25 cellular contexts compared by ENCODE assay signal in the genomic region with DNA sequence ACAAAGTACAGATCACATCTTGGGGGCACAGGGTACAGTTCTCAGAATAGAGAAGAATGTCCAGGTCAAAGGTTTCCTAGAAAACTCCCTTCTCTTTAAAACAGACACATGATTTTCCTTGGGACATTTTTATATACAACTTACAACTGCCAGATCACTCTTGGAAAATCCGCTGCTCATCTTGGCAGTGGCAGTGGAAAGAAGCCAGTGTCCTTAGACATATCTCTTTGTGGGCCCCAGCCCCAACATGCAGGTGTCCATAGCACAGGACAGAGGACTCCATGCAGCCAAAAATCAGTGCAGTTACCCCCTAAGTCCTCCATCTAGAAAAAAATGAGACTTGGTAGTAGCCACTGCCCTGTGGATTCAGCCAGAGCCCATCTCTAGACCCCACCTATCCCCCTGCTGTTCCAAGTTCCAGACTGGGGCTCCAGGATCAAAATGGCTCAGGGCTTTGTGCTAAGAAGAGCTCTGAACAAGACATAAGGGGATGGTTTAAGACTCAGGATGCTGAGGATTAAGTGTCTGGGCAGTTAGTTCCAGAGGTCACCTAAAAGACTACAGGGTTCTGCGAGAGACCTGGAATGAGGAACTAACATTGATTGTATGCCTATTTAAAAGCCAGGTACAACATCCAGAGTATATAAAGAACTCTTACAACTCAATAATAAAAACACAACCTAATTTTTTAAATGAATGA. TPM values are rescaled to one million over a fixed set of nuclear protein-coding genes. Genes with fewer than 3 reads are reported as not detected.
DNase-seq lines count a peak whose midpoint lies in the region; ATAC-seq and TF ChIP-seq lines count a peak whose summit lies in the region.
"Had no signal": no experiment of that assay in that cellular context is flagged by ENCODE, and none has a peak within 500 bp of the region (broad histone marks: within the 10 kb centered on the region; RNA-seq: fewer than 3 reads in every experiment).

No MANE protein-coding gene starts in this region.

- H3K4me1 Mint-ChIP-seq in natural killer cell: peaks cover 77 to 83% of the 10 kb centered on the region in 2 donors
- H3K4me1 Mint-ChIP-seq in natural killer cell treated with Interleukin-12 subunit alpha and Interleukin-12 subunit beta and Interleukin-15 and Interleukin-18, amount 100 ng/mL, for 72 hours (ENCODE audit: low read depth in 2 of 2): peaks cover 67 to 80% of the 10 kb centered on the region in 2 donors
- H3K4me1 Mint-ChIP-seq in HFFc6 (ENCODE audit: low read depth): peaks cover 67% of the 10 kb centered on the region

- H3K79me2 ChIP-seq in osteoblast (ENCODE audit: insufficient read depth, low read length): peaks cover 100% of the 10 kb centered on the region

- H3K4me1 ChIP-seq in osteoblast (ENCODE audit: insufficient read depth, low read length): peaks cover 71% of the 10 kb centered on the region

- H3K4me3 Mint-ChIP-seq in natural killer cell (no peak overlapping the region), HFFc6 (no peak overlapping the region)
- H3K4me3 Mint-ChIP-seq in natural killer cell treated with Interleukin-12 subunit alpha and Interleukin-12 subunit beta and Interleukin-15 and Interleukin-18, amount 100 ng/mL, for 72 hours: no peak overlapping the region
- H3K4me3 Mint-ChIP-seq: activated CD4-positive, alpha-beta memory T cell treated with anti-CD3 and anti-CD28 coated beads for 36 hours; naive B cell; stimulated activated naive B cell treated with anti-CD40 and anti-IgM and Interleukin-4, amounts not matched to agents 10 μg/mL and 1 μg/mL and 100 μg/mL, for 72 hours had no signal

- peak overlapping the region in 58 of 59 donors; percentile 19 to 99 (median 94) for H3K27ac ChIP-seq in dorsolateral prefrontal cortex
- H3K27ac ChIP-seq in osteoblast (ENCODE audit: low read depth, low read length): peak overlapping the region; percentile 68
- H3K27ac ChIP-seq: C4-2B, ovary, testis had no signal

- intact Hi-C loops in natural killer cell (cut with micrococcal nuclease) (no loop called here), dorsolateral prefrontal cortex (cut with DNase I) (loop anchor here in 1 of 2 donors (5.0 kb wide), 1 partner anchor 34 kb away; a partner anchor contains a TSS)

- H3K4me2 ChIP-seq in osteoblast (ENCODE audit: insufficient read depth, low read length): no peak overlapping the region

- H3K36me3 Mint-ChIP-seq in natural killer cell: no peaks in the 10 kb centered on the region
- peaks cover 1% of the 10 kb centered on the region for H3K36me3 Mint-ChIP-seq in natural killer cell treated with Interleukin-12 subunit alpha and Interleukin-12 subunit beta and Interleukin-15 and Interleukin-18, amount 100 ng/mL, for 72 hours
- H3K36me3 Mint-ChIP-seq in HFFc6 (ENCODE audit: low read depth): peaks cover 9% of the 10 kb centered on the region; the same call in 1 of the 2 replicates
- H3K36me3 Mint-ChIP-seq: activated CD4-positive, alpha-beta memory T cell treated with anti-CD3 and anti-CD28 coated beads for 36 hours; naive B cell had no signal

- peak overlapping the region; percentile 59 to 72 for H3K27ac Mint-ChIP-seq in natural killer cell
- peak overlapping the region in 1 of 2 donors; percentile 43 for H3K27ac Mint-ChIP-seq in natural killer cell treated with Interleukin-12 subunit alpha and Interleukin-12 subunit beta and Interleukin-15 and Interleukin-18, amount 100 ng/mL, for 72 hours
- H3K27ac Mint-ChIP-seq in HFFc6: no peak overlapping the region
- H3K27ac Mint-ChIP-seq: activated CD4-positive, alpha-beta memory T cell treated with anti-CD3 and anti-CD28 coated beads for 36 hours; stimulated activated naive B cell treated with anti-CD40 and anti-IgM and Interleukin-4, amounts not matched to agents 10 μg/mL and 1 μg/mL and 100 μg/mL, for 72 hours had no signal

- H3K27me3 ChIP-seq in dorsolateral prefrontal cortex (no peaks in the 10 kb centered on the region), osteoblast (ENCODE audit: insufficient read depth, low read length) (no peaks in the 10 kb centered on the region)
- H3K27me3 ChIP-seq: ovary, testis had no signal

- TF ChIP-seq CTCF in natural killer cell (IDR thresholded peaks at IDR 0.05) (no peak), dorsolateral prefrontal cortex (IDR thresholded peaks at IDR 0.05 in 54 of 56, conservative IDR thresholded peaks at IDR 0.05 in 2 of 56; ENCODE audit: low read depth in 1 of 56, partially characterized antibody in 56 of 56) (no peak), osteoblast (IDR thresholded peaks at IDR 0.05; ENCODE audit: extremely low read depth, low read depth, low read length) (no peak), HFFc6 (IDR thresholded peaks at IDR 0.05) (no peak)

- no peak for DNase-seq in natural killer cell
- no peak for DNase-seq in natural killer cell treated with Interleukin-12 subunit alpha and Interleukin-12 subunit beta and Interleukin-15 and Interleukin-18, amount 100 ng/mL, for 72 hours (ENCODE audit: low spot score)
- no peak for DNase-seq in dorsolateral prefrontal cortex
- DNase-seq in osteoblast (ENCODE audit: insufficient read length, low spot score, missing footprints): no peak
- DNase-seq in stimulated activated naive CD4-positive, alpha-beta T cell treated with Interleukin-2 at 50 U/mL for 16 hours (lab: John Stamatoyannopoulos, UW): no peak
- DNase-seq in HFFc6: no peak
- DNase-seq: activated CD4-positive, alpha-beta memory T cell treated with anti-CD3 and anti-CD28 coated beads for 36 hours; activated CD4-positive, CD25-positive, alpha-beta regulatory T cell treated with anti-CD3 and anti-CD28 coated beads, Interleukin-2, amount 50 U/mL, for 72 hours; activated effector memory CD4-positive, alpha-beta T cell treated with Interleukin-2 at 50 U/mL for 16 hours; activated T-cell treated with anti-CD3 and anti-CD28 coated beads for 4 hours; Calu3; DND-41; effector CD8-positive, alpha-beta T cell; naive B cell; NCI-H1417 treated with DMSO at 0.1 percent for 48 hours; NCI-H2081; NCI-H345; ovary; RPMI8226; stimulated activated CD4-positive, alpha-beta T cell treated with anti-CD3 and anti-CD28 coated beads, Interleukin-4, amount 100 ng/mL, for 4 hours; stimulated activated naive B cell treated with anti-CD40 and anti-IgM and Interleukin-4, amounts not matched to agents 10 μg/mL and 1 μg/mL and 100 μg/mL, for 72 hours; T-helper 1 cell; testis had no signal

- H3K27me3 Mint-ChIP-seq in natural killer cell (ENCODE audit: low read depth in 2 of 2): no peaks in the 10 kb centered on the region
- H3K27me3 Mint-ChIP-seq in natural killer cell treated with Interleukin-12 subunit alpha and Interleukin-12 subunit beta and Interleukin-15 and Interleukin-18, amount 100 ng/mL, for 72 hours: no peaks in the 10 kb centered on the region
- peaks cover 4% of the 10 kb centered on the region for H3K27me3 Mint-ChIP-seq in HFFc6 (ENCODE audit: insufficient read depth)
- H3K27me3 Mint-ChIP-seq: activated CD4-positive, alpha-beta memory T cell treated with anti-CD3 and anti-CD28 coated beads for 36 hours; naive B cell; stimulated activated naive B cell treated with anti-CD40 and anti-IgM and Interleukin-4, amounts not matched to agents 10 μg/mL and 1 μg/mL and 100 μg/mL, for 72 hours had no signal

- H3K9me3 ChIP-seq in osteoblast (ENCODE audit: low read depth, low read length): no peaks in the 10 kb centered on the region
- H3K9me3 ChIP-seq: ovary, testis had no signal

- peaks cover 27% of the 10 kb centered on the region for H4K20me1 ChIP-seq in osteoblast (ENCODE audit: insufficient read depth, low read length)

- H3K36me3 ChIP-seq in osteoblast (ENCODE audit: insufficient read depth, low read length): no peaks in the 10 kb centered on the region
- H3K36me3 ChIP-seq: ovary had no signal

- no peaks in the 10 kb centered on the region for H3K9me3 Mint-ChIP-seq in natural killer cell
- H3K9me3 Mint-ChIP-seq in natural killer cell treated with Interleukin-12 subunit alpha and Interleukin-12 subunit beta and Interleukin-15 and Interleukin-18, amount 100 ng/mL, for 72 hours: no peaks in the 10 kb centered on the region
- no peaks in the 10 kb centered on the region for H3K9me3 Mint-ChIP-seq in HFFc6
- H3K9me3 Mint-ChIP-seq: activated CD4-positive, alpha-beta memory T cell treated with anti-CD3 and anti-CD28 coated beads for 36 hours; naive B cell; stimulated activated naive B cell treated with anti-CD40 and anti-IgM and Interleukin-4, amounts not matched to agents 10 μg/mL and 1 μg/mL and 100 μg/mL, for 72 hours had no signal

- H3K4me3 ChIP-seq in dorsolateral prefrontal cortex: no peak overlapping the region
- no peak overlapping the region for H3K4me3 ChIP-seq in osteoblast (ENCODE audit: insufficient read depth, low read length)
- H3K4me3 ChIP-seq: ovary, testis had no signal

- no peak for ATAC-seq in natural killer cell
- no peak for ATAC-seq in natural killer cell treated with Interleukin-12 subunit alpha and Interleukin-12 subunit beta and Interleukin-15 and Interleukin-18, amount 100 ng/mL, for 72 hours
- no peak for ATAC-seq in GM21526 (IDR thresholded peaks at IDR 0.05; ENCODE audit: low FRiP score, unreplicated experiment)
- ATAC-seq: stimulated activated naive B cell treated with anti-CD40 and anti-IgM and Interleukin-4, amounts not matched to agents 10 μg/mL and 1 μg/mL and 100 μg/mL, for 72 hours had no signal

- H2AFZ ChIP-seq in osteoblast (ENCODE audit: low read length): no peak overlapping the region

RNA-seq across cellular contexts. Expression of a gene that starts 34.4 kb away (rescaled TPM):
- total RNA-seq in natural killer cell (100 to 1,000 TPM; 127 to 145 (median 144) TPM), dorsolateral prefrontal cortex (100 to 1,000 TPM; 106 to 688 (median 242) TPM), osteoblast (12.7 and 13.3 TPM in 2 replicates)
- 100 to 1,000 TPM; 152 to 245 TPM for total RNA-seq in natural killer cell treated with Interleukin-12 subunit alpha and Interleukin-12 subunit beta and Interleukin-15 and Interleukin-18, amount 100 ng/mL, for 72 hours
- total RNA-seq in HFFc6 (2021; fragmentation: NEBNext Ultra II Directional; extraction: Animal tissue kit (Norgen Biotek cat#: 25700)): 10 to 100 TPM; 14.6 to 33.4 (median 31.4) TPM
